ENCODE assay signal across 9 cellular contexts in genomic region chr17:27760069-27760885, GRCh38. TPM values are rescaled to one million over a fixed set of nuclear protein-coding genes. Genes with fewer than 3 reads are reported as not detected.
A peak's percentile ranks its signal among the peaks of the same experiment; 100 is the strongest.
DNase-seq lines count a peak whose midpoint lies in the region; ATAC-seq and TF ChIP-seq lines count a peak whose summit lies in the region.
"Had no signal": no experiment of that assay in that cellular context is flagged by ENCODE, and none has a peak within 500 bp of the region (broad histone marks: within the 10 kb centered on the region; RNA-seq: fewer than 3 reads in every experiment).

No MANE protein-coding gene starts in this region.

- intact Hi-C loops in right lobe of liver (cut with DNase I), result loop anchor here in 1 of 2 donors (5.0 kb wide), 1 partner anchor 117 kb away; no protein-coding TSS in a partner anchor

- no peaks in the 10 kb centered on the region for H3K4me1 ChIP-seq in right lobe of liver

- H3K27ac ChIP-seq in right lobe of liver, result no peak overlapping the region
- H3K27ac ChIP-seq: BLaER1 had no signal

- WGBS in right lobe of liver (ENCODE audit: insufficient coverage, low coverage, low lambda C conversion rate, missing lambda C conversion rate), result 44% methylated on average over 10 of the region's 28 CpGs

- peak; percentile 82 to 95 (median 90) for TF ChIP-seq CTCF in right lobe of liver (IDR thresholded peaks at IDR 0.05)

- H3K36me3 ChIP-seq in right lobe of liver, result no peaks in the 10 kb centered on the region
- H3K36me3 ChIP-seq: BLaER1 had no signal

- no peaks in the 10 kb centered on the region for H3K27me3 ChIP-seq in right lobe of liver
- H3K27me3 ChIP-seq: BLaER1 had no signal

- H3K4me3 ChIP-seq in right lobe of liver, result no peak overlapping the region
- H3K4me3 ChIP-seq: BLaER1 had no signal

- no peak for TF ChIP-seq POLR2A in right lobe of liver (IDR thresholded peaks at IDR 0.05)

- H3K9me3 ChIP-seq in right lobe of liver, result no peaks in the 10 kb centered on the region
- H3K9me3 ChIP-seq: BLaER1 had no signal

- peak; percentile 41 to 67 (median 55) for DNase-seq in NCI-H1417 (lab: John Stamatoyannopoulos, UW)
- no peak for DNase-seq in NCI-H1417 treated with DMSO at 0.1 percent for 48 hours (lab: John Stamatoyannopoulos, UW)
- peak; percentile 26 for DNase-seq in MV-4-11 (lab: John Stamatoyannopoulos, UW)
- DNase-seq in activated CD4-positive, alpha-beta T cell treated with anti-CD3 and anti-CD28 coated beads for 1 hour, result peak; percentile 56
- peak; percentile 46 for DNase-seq in central memory CD4-positive, alpha-beta T cell
- peak; percentile 67 to 74 (median 67) for DNase-seq in right lobe of liver
- DNase-seq in stimulated activated CD4-positive, alpha-beta T cell treated with anti-CD3 and anti-CD28 coated beads, TNF-alpha, amount 100 ng/mL, for 4 hours (ENCODE audit: low read depth in 3 of 3), result peak; percentile 38 to 61 (median 45)

- ATAC-seq in right lobe of liver, result peak; percentile 50 to 78 (median 72)
- no peak for ATAC-seq in HG02884 (IDR thresholded peaks at IDR 0.05; ENCODE audit: unreplicated experiment)

RNA-seq across cellular contexts. Expression of gene NOS2, which starts 40.1 kb away (rescaled TPM):
- total RNA-seq in right lobe of liver, result under 1 TPM in 2 of 6 experiments, not detected in 4; 0.07 to 0.09 TPM
